9 cellular contexts compared by ENCODE assay signal in the genomic region with DNA sequence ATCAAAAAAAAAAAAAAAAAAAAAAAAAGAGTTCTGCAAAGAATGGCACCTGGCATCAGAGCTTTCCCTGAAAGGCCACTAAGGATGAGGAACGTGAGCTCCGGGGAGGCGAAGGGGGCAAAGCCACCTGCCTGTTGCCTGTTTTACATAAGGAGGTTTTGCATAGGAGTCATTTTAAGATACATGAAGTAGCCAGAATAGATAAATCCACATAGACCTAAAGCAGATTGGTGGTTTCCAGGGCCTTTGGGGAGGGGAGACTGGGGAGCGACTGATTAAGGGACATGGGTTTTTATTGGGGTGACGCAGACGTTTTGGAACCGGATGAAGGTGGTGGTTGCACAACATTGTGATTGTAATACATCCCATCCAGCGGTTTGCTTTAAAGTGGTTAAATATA. TPM values are rescaled to one million over a fixed set of nuclear protein-coding genes. Genes with fewer than 3 reads are reported as not detected.
A peak's percentile ranks its signal among the peaks of the same experiment; 100 is the strongest.
DNase-seq lines count a peak whose midpoint lies in the region; ATAC-seq, FAIRE-seq and TF ChIP-seq lines count a peak whose summit lies in the region.
"Had no signal": no experiment of that assay in that cellular context is flagged by ENCODE, and none has a peak within 500 bp of the region (broad histone marks: within the 10 kb centered on the region; RNA-seq: fewer than 3 reads in every experiment).

No MANE protein-coding gene starts in this region.

- H3K27ac ChIP-seq in kidney (ENCODE audit: low read depth in 2 of 2, low read length in 2 of 2): no peak overlapping the region

- peaks cover 27 to 37% of the 10 kb centered on the region in 2 donors for H3K4me1 Mint-ChIP-seq in effector memory CD8-positive, alpha-beta T cell (ENCODE audit: low read depth in 2 of 2)
- peaks cover 14% of the 10 kb centered on the region for H3K4me1 Mint-ChIP-seq in activated T-helper 1 cell treated with anti-CD3 and anti-CD28 coated beads, Interleukin-12 subunit alpha, Interleukin-12 subunit beta, Interleukin-2, Interleukin-4 antibody, amounts not matched to agents 30 ng/mL and 10 ng/mL and 1 ng/mL, durations not matched to agents 14 hours and 24 hours and 36 hours (ENCODE audit: low read depth)

- DNase-seq in COLO668 (lab: John Stamatoyannopoulos, UW; ENCODE audit: unreplicated experiment) (peak; percentile 38), RKO (ENCODE audit: low spot score) (no peak), kidney (no peak), amygdala (lab: John Stamatoyannopoulos, UW) (no peak)
- no peak for DNase-seq in effector memory CD8-positive, alpha-beta T cell
- DNase-seq in activated T-helper 1 cell treated with anti-CD3 and anti-CD28 coated beads, Interleukin-12 subunit alpha, Interleukin-12 subunit beta, Interleukin-2, Interleukin-4 antibody, amounts not matched to agents 30 ng/mL and 10 ng/mL and 1 ng/mL, durations not matched to agents 14 hours and 24 hours and 36 hours (ENCODE audit: low spot score): no peak
- DNase-seq: NCI-H1092 treated with DMSO at 0.1 percent for 48 hours had no signal

- H3K36me3 ChIP-seq in kidney (ENCODE audit: control insufficient read depth in 1 of 2, insufficient read depth in 2 of 2, low read length in 2 of 2): no peaks in the 10 kb centered on the region

- intact Hi-C loops in activated T-helper 1 cell treated with anti-CD3 and anti-CD28 coated beads, Interleukin-12 subunit alpha, Interleukin-12 subunit beta, Interleukin-2, Interleukin-4 antibody, amounts not matched to agents 30 ng/mL and 10 ng/mL and 1 ng/mL, durations not matched to agents 14 hours and 24 hours and 36 hours (cut with micrococcal nuclease): no loop called here
- intact Hi-C loops in kidney (cut with DNase I): no loop called here

- H3K4me1 ChIP-seq in kidney (ENCODE audit: control insufficient read depth in 1 of 2, insufficient read depth in 1 of 2, low read depth in 1 of 2, low read length in 2 of 2): peaks cover 42 to 47% of the 10 kb centered on the region in 2 donors

- FAIRE-seq in kidney (lab: Jason Lieb, UNC): no peak

- H3K9me3 ChIP-seq in kidney (ENCODE audit: control insufficient read depth in 1 of 2, low read length in 2 of 2): no peaks in the 10 kb centered on the region

- ATAC-seq in GM19452 (IDR thresholded peaks at IDR 0.05; ENCODE audit: unreplicated experiment) (peak; percentile 55), HG03354 (IDR thresholded peaks at IDR 0.05; ENCODE audit: poor library complexity, severe bottlenecking, unreplicated experiment) (peak; percentile 65)
- ATAC-seq in effector memory CD8-positive, alpha-beta T cell (replicated peaks): peak; percentile 41

- H3K27me3 Mint-ChIP-seq in effector memory CD8-positive, alpha-beta T cell: no peaks in the 10 kb centered on the region
- H3K27me3 Mint-ChIP-seq in activated T-helper 1 cell treated with anti-CD3 and anti-CD28 coated beads, Interleukin-12 subunit alpha, Interleukin-12 subunit beta, Interleukin-2, Interleukin-4 antibody, amounts not matched to agents 30 ng/mL and 10 ng/mL and 1 ng/mL, durations not matched to agents 14 hours and 24 hours and 36 hours (ENCODE audit: insufficient read depth): peaks cover 21% of the 10 kb centered on the region

- H3K9ac ChIP-seq in kidney (ENCODE audit: low read length in 2 of 2): no peak overlapping the region

- no peak overlapping the region for H3K4me3 ChIP-seq in kidney (ENCODE audit: low read length in 2 of 2)

- H3K36me3 Mint-ChIP-seq in effector memory CD8-positive, alpha-beta T cell (ENCODE audit: insufficient read depth): peaks cover 5% of the 10 kb centered on the region
- H3K36me3 Mint-ChIP-seq in activated T-helper 1 cell treated with anti-CD3 and anti-CD28 coated beads, Interleukin-12 subunit alpha, Interleukin-12 subunit beta, Interleukin-2, Interleukin-4 antibody, amounts not matched to agents 30 ng/mL and 10 ng/mL and 1 ng/mL, durations not matched to agents 14 hours and 24 hours and 36 hours (ENCODE audit: low read depth): no peaks in the 10 kb centered on the region

- no peak overlapping the region for H3K4me3 Mint-ChIP-seq in effector memory CD8-positive, alpha-beta T cell
- no peak overlapping the region for H3K4me3 Mint-ChIP-seq in activated T-helper 1 cell treated with anti-CD3 and anti-CD28 coated beads, Interleukin-12 subunit alpha, Interleukin-12 subunit beta, Interleukin-2, Interleukin-4 antibody, amounts not matched to agents 30 ng/mL and 10 ng/mL and 1 ng/mL, durations not matched to agents 14 hours and 24 hours and 36 hours

- TF ChIP-seq CTCF in kidney (IDR thresholded peaks at IDR 0.05; ENCODE audit: borderline replicate concordance, extremely low read depth, insufficient read depth): no peak

- H3K27ac Mint-ChIP-seq in effector memory CD8-positive, alpha-beta T cell: no peak overlapping the region
- no peak overlapping the region for H3K27ac Mint-ChIP-seq in activated T-helper 1 cell treated with anti-CD3 and anti-CD28 coated beads, Interleukin-12 subunit alpha, Interleukin-12 subunit beta, Interleukin-2, Interleukin-4 antibody, amounts not matched to agents 30 ng/mL and 10 ng/mL and 1 ng/mL, durations not matched to agents 14 hours and 24 hours and 36 hours

- H3K9me3 Mint-ChIP-seq in effector memory CD8-positive, alpha-beta T cell: no peaks in the 10 kb centered on the region
- no peaks in the 10 kb centered on the region for H3K9me3 Mint-ChIP-seq in activated T-helper 1 cell treated with anti-CD3 and anti-CD28 coated beads, Interleukin-12 subunit alpha, Interleukin-12 subunit beta, Interleukin-2, Interleukin-4 antibody, amounts not matched to agents 30 ng/mL and 10 ng/mL and 1 ng/mL, durations not matched to agents 14 hours and 24 hours and 36 hours

RNA-seq across cellular contexts. Expression of gene NEK6, which starts 7.1 kb away (rescaled TPM):
- 17.4 and 21.0 TPM in 2 replicates for total RNA-seq in activated T-helper 1 cell treated with anti-CD3 and anti-CD28 coated beads, Interleukin-12 subunit alpha, Interleukin-12 subunit beta, Interleukin-2, Interleukin-4 antibody, amounts not matched to agents 30 ng/mL and 10 ng/mL and 1 ng/mL, durations not matched to agents 14 hours and 24 hours and 36 hours
- 82.1 TPM for total RNA-seq in kidney
- 14.9 TPM for polyA plus RNA-seq in kidney (ENCODE audit: insufficient read depth, low read depth, low replicate concordance)
